In genomic region chr6:119351005-119351394, GRCh38 we compare ENCODE assay signal across 8 cellular contexts. TPM values are rescaled to one million over a fixed set of nuclear protein-coding genes. Genes with fewer than 3 reads are reported as not detected.
DNase-seq lines count a peak whose midpoint lies in the region; ATAC-seq, FAIRE-seq and TF ChIP-seq lines count a peak whose summit lies in the region.

No MANE protein-coding gene starts in this region.

- peak overlapping the region; percentile 93 to 100 (median 99); a peak in 19 of 22 replicates for H3K4me2 ChIP-seq in BLaER1 treated with 17β-estradiol and CSF1 and Interleukin-3, amounts not matched to agents 10 nM and 100 nM
- peak overlapping the region; percentile 85 for H3K4me2 ChIP-seq in HCT116 (ENCODE audit: low read length)

- peaks cover 0 to 34% (median 22%) of the 10 kb centered on the region in 11 experiments; a peak in 14 of 22 replicates for H4K20me1 ChIP-seq in BLaER1 treated with 17β-estradiol and CSF1 and Interleukin-3, amounts not matched to agents 10 nM and 100 nM
- no peaks in the 10 kb centered on the region for H4K20me1 ChIP-seq in HCT116 (ENCODE audit: insufficient read depth)

- peaks cover 19% of the 10 kb centered on the region for H3K79me2 ChIP-seq in HCT116 (ENCODE audit: insufficient read depth, low read length)

- ATAC-seq in HCT116, result no peak
- ATAC-seq in HG02981 (IDR thresholded peaks at IDR 0.05; ENCODE audit: unreplicated experiment), result no peak
- no peak for ATAC-seq in GM18519 (IDR thresholded peaks at IDR 0.05; ENCODE audit: low FRiP score, unreplicated experiment)

- peak overlapping the region in 6 of 11 experiments; percentile 85 to 96 (median 88); a peak in 9 of 22 replicates for H3K9ac ChIP-seq in BLaER1 treated with 17β-estradiol and CSF1 and Interleukin-3, amounts not matched to agents 10 nM and 100 nM
- no peak overlapping the region for H3K9ac ChIP-seq in HCT116 (ENCODE audit: low read length)

- H3K36me3 ChIP-seq in BLaER1 treated with 17β-estradiol and CSF1 and Interleukin-3, amounts not matched to agents 10 nM and 100 nM, result no peaks in the 10 kb centered on the region
- H3K36me3 ChIP-seq in HCT116 (ENCODE audit: control insufficient read depth in 1 of 2, insufficient read depth in 2 of 2, low read length in 2 of 2), result peaks cover 0 to 3% of the 10 kb centered on the region in 2 experiments; a peak in 2 of 4 replicates
- H3K36me3 ChIP-seq in small intestine (ENCODE audit: control insufficient read depth in 2 of 2, insufficient read depth in 2 of 2, low read length in 2 of 2), result no peaks in the 10 kb centered on the region

- no peaks in the 10 kb centered on the region for H3K9me2 ChIP-seq in HCT116 (ENCODE audit: insufficient read depth)

- H3K27ac ChIP-seq in BLaER1 treated with 17β-estradiol and CSF1 and Interleukin-3, amounts not matched to agents 10 nM and 100 nM, result peak overlapping the region in 4 of 11 experiments; percentile 80 to 93 (median 90); a peak in 6 of 22 replicates
- peak overlapping the region; percentile 78; the same call in 1 of the 2 replicates for H3K27ac ChIP-seq in HCT116 (ENCODE audit: low read depth, low read length)
- no peak overlapping the region for H3K27ac ChIP-seq in small intestine (ENCODE audit: low read depth in 1 of 2, low read length in 1 of 2)

- TF ChIP-seq RAD21 in HCT116 (IDR thresholded peaks at IDR 0.05; ENCODE audit: low read depth), result peak; percentile 88

- peak; percentile 22 for DNase-seq in HCT116 (ENCODE audit: low read depth, low spot score)
- DNase-seq in SW480 (ENCODE audit: low spot score), result peak; percentile 41
- peak; percentile 71 for DNase-seq in fibroblast of pulmonary artery (ENCODE audit: low read depth)
- DNase-seq in small intestine, result peak; percentile 62
- no peak for DNase-seq in islet precursor cell

- POLR2A ChIA-PET in HCT116 (lab: Charles Lee), result interaction anchor here (0.8 to 1.5 kb wide), 2 partner anchors 204 to 207 kb away, joined by 3 to 7 read pairs; no protein-coding TSS in a partner anchor

- H2AFZ ChIP-seq in HCT116 (ENCODE audit: low read depth, low read length, poor library complexity, severe bottlenecking), result no peak overlapping the region

- H3K4me3 ChIP-seq in BLaER1 treated with 17β-estradiol and CSF1 and Interleukin-3, amounts not matched to agents 10 nM and 100 nM, result peak overlapping the region; percentile 74 to 85 (median 82); a peak in 14 of 20 replicates
- H3K4me3 ChIP-seq in HCT116 (replicated peaks in 1 of 2; ENCODE audit: low read depth in 1 of 2, low read length in 2 of 2), result peak overlapping the region; percentile 82 to 86
- peak overlapping the region; percentile 90 for H3K4me3 ChIP-seq in fibroblast of pulmonary artery (replicated peaks; ENCODE audit: low read depth, low read length)
- H3K4me3 ChIP-seq in small intestine (ENCODE audit: low read depth in 1 of 2, low read length in 2 of 2), result no peak overlapping the region

- H3K9me3 ChIP-seq in BLaER1 treated with 17β-estradiol and CSF1 and Interleukin-3, amounts not matched to agents 10 nM and 100 nM (replicated peaks in 1 of 11), result no peaks in the 10 kb centered on the region
- H3K9me3 ChIP-seq in HCT116 (ENCODE audit: control insufficient read depth in 1 of 2, insufficient read depth in 1 of 2, low read depth in 1 of 2, low read length in 2 of 2) (no peaks in the 10 kb centered on the region), small intestine (ENCODE audit: control insufficient read depth, low read depth) (no peaks in the 10 kb centered on the region)

- intact Hi-C loops in HCT116 (cut with micrococcal nuclease), result loop anchor here (1.0 to 10.0 kb wide), 7 partner anchors 276 to 1474 kb away; no protein-coding TSS in a partner anchor

- H3K27me3 ChIP-seq in BLaER1 treated with 17β-estradiol and CSF1 and Interleukin-3, amounts not matched to agents 10 nM and 100 nM, result peaks cover 58 to 74% (median 67%) of the 10 kb centered on the region in 11 experiments
- H3K27me3 ChIP-seq in HCT116 (ENCODE audit: insufficient read depth, low read length), result no peaks in the 10 kb centered on the region
- H3K27me3 ChIP-seq in small intestine (ENCODE audit: control insufficient read depth in 2 of 2, insufficient read depth in 2 of 2, low read length in 2 of 2), result no peaks in the 10 kb centered on the region

- TF ChIP-seq POLR2A in HCT116 (IDR thresholded peaks at IDR 0.05; ENCODE audit: borderline replicate concordance, extremely low read depth, insufficient read depth, insufficient read length), result no peak

- CTCF ChIA-PET in HCT116 (lab: Charles Lee), result interaction anchor here (0.8 to 2.1 kb wide), 13 partner anchors 17 to 1037 kb away, joined by 3 to 26 read pairs (median 4); no protein-coding TSS in a partner anchor

- peak; percentile 35 to 75 (median 66); a peak in 5 of 6 replicates for TF ChIP-seq CTCF in HCT116 (IDR thresholded peaks at IDR 0.05 in 2 of 3, conservative IDR thresholded peaks at IDR 0.05 in 1 of 3; ENCODE audit: borderline replicate concordance in 1 of 3, insufficient read depth in 1 of 3, low read depth in 2 of 3, low read length in 2 of 3)
- TF ChIP-seq CTCF in fibroblast of pulmonary artery (IDR thresholded peaks at IDR 0.05; ENCODE audit: low read length, missing control alignments), result peak; percentile 67

- BruUV-seq in HCT116 (replicated peaks; lab: Mats Ljungman, UMichigan), result no TSS peak

- RAD21 ChIA-PET in HCT116 (lab: Charles Lee; ENCODE audit: low non-redundant PET in 1 of 2, low total read pairs in 2 of 2, uncharacterized antibody in 2 of 2, unreplicated experiment in 2 of 2), result interaction anchor here (0.8 to 1.3 kb wide), 4 partner anchors 222 to 627 kb away, joined by 3 to 12 read pairs (median 4); no protein-coding TSS in a partner anchor

- peaks cover 20 to 50% (median 38%) of the 10 kb centered on the region in 10 experiments for H3K4me1 ChIP-seq in BLaER1 treated with 17β-estradiol and CSF1 and Interleukin-3, amounts not matched to agents 10 nM and 100 nM
- H3K4me1 ChIP-seq in HCT116 (ENCODE audit: control insufficient read depth in 1 of 2, insufficient read depth in 2 of 2, low read length in 2 of 2), result peaks cover 12 to 15% of the 10 kb centered on the region in 2 experiments
- peaks cover 0 to 2% of the 10 kb centered on the region in 2 donors for H3K4me1 ChIP-seq in small intestine (ENCODE audit: control insufficient read depth in 2 of 2, insufficient read depth in 1 of 2, low read depth in 1 of 2, low read length in 1 of 2)

- FAIRE-seq in small intestine (lab: Jason Lieb, UNC), result peak; percentile 67

- 17 to 36% (median 18%) methylated on average over 2 of the region's 2 CpGs for WGBS in small intestine, 3 donors

TF ChIP-seq in HCT116, 20 proteins besides CTCF, POLR2A, EP300 and RAD21 (continues in another document):
- TF ChIP-seq SP1 (IDR thresholded peaks at IDR 0.05; ENCODE audit: low read depth) (no peak), YY1 (IDR thresholded peaks at IDR 0.05; ENCODE audit: extremely low read depth, insufficient replicate concordance, low read depth, low read length) (no peak), POLR2AphosphoS5 (IDR thresholded peaks at IDR 0.05; ENCODE audit: low read depth, low read length) (no peak), ZBTB33 (IDR thresholded peaks at IDR 0.05; ENCODE audit: extremely low read depth, insufficient replicate concordance, low read length) (no peak), ZFX (IDR thresholded peaks at IDR 0.05) (no peak), FOSL1 (IDR thresholded peaks at IDR 0.05; ENCODE audit: low read depth) (no peak), EZH2phosphoT487 (IDR thresholded peaks at IDR 0.05; ENCODE audit: borderline replicate concordance) (no peak), SRF (IDR thresholded peaks at IDR 0.05; ENCODE audit: low read depth) (no peak), ZNF274 (IDR thresholded peaks at IDR 0.05; ENCODE audit: low read depth, low read length) (no peak)
- TF ChIP-seq, protein P1, sequence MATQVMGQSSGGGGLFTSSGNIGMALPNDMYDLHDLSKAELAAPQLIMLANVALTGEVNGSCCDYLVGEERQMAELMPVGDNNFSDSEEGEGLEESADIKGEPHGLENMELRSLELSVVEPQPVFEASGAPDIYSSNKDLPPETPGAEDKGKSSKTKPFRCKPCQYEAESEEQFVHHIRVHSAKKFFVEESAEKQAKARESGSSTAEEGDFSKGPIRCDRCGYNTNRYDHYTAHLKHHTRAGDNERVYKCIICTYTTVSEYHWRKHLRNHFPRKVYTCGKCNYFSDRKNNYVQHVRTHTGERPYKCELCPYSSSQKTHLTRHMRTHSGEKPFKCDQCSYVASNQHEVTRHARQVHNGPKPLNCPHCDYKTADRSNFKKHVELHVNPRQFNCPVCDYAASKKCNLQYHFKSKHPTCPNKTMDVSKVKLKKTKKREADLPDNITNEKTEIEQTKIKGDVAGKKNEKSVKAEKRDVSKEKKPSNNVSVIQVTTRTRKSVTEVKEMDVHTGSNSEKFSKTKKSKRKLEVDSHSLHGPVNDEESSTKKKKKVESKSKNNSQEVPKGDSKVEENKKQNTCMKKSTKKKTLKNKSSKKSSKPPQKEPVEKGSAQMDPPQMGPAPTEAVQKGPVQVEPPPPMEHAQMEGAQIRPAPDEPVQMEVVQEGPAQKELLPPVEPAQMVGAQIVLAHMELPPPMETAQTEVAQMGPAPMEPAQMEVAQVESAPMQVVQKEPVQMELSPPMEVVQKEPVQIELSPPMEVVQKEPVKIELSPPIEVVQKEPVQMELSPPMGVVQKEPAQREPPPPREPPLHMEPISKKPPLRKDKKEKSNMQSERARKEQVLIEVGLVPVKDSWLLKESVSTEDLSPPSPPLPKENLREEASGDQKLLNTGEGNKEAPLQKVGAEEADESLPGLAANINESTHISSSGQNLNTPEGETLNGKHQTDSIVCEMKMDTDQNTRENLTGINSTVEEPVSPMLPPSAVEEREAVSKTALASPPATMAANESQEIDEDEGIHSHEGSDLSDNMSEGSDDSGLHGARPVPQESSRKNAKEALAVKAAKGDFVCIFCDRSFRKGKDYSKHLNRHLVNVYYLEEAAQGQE (IDR thresholded peaks at IDR 0.05; ENCODE audit: low read depth), result no peak

RNA-seq across cellular contexts. Expression of gene MAN1A1, which starts 1.4 kb away (rescaled TPM):
- 46.0 TPM for total RNA-seq in HCT116 (2021; ENCODE audit: unreplicated experiment)
- 8.9 and 9.9 TPM in 2 replicates for polyA plus RNA-seq in HCT116 (2012)
- 10 to 100 TPM; 17.7 to 43.4 (median 25.9) TPM for polyA plus RNA-seq in small intestine

Comparison
In these comparisons a context has a peak if more than half of its experiments do, and no peak if none do; other contexts are left out.
1. H3K4me3 ChIP-seq: peak in BLaER1 treated with 17β-estradiol and CSF1 and Interleukin-3, amounts not matched to agents 10 nM and 100 nM (10 of 10), HCT116 (2 of 2) and fibroblast of pulmonary artery (single experiment); none in small intestine (0 of 2).